1 cellular context compared by ENCODE assay signal in the genomic region with DNA sequence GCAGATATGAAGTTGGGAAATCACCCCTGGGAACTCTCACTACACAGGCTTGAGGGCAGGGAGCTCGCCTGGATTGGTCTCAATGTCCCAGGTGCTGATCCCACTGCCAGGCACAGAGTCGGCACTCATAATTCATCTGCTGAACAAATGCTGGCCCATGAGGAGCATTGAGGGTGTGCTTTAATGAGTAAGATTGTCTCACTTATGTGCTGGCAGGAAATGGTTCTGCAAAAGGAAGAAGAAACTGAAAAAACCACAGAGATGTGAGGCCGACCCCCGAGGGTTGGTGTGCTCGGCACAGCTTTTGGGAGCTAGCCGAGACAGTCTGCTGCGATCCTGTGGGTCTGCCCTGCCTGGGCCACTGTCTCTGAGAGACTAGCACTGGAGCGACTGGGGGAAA.
TF ChIP-seq lines count a peak whose summit lies in the region.

No MANE protein-coding gene starts in this region.

TF ChIP-seq in K562, 482 proteins besides CTCF, POLR2A, EP300 and RAD21:
- TF ChIP-seq BCL6 (CRISPR knock-in tag; IDR thresholded peaks at IDR 0.05) (no peak), ZBTB49 (CRISPR knock-in tag; IDR thresholded peaks at IDR 0.05; ENCODE audit: borderline replicate concordance) (no peak), MEIS2 (IDR thresholded peaks at IDR 0.05; ENCODE audit: partially characterized antibody) (no peak), KHSRP (IDR thresholded peaks at IDR 0.05) (no peak), CSDE1 (IDR thresholded peaks at IDR 0.05) (no peak), RNF2 (IDR thresholded peaks at IDR 0.05) (no peak), RFX5 (IDR thresholded peaks at IDR 0.05; ENCODE audit: low read depth, low read length) (no peak), NR1H2 (CRISPR knock-in tag; IDR thresholded peaks at IDR 0.05) (no peak), SNRNP70 (optimal IDR thresholded peaks at IDR 0.05; ENCODE audit: low read depth, low read length) (no peak), MYNN (IDR thresholded peaks at IDR 0.05) (no peak), MYNN (CRISPR knock-in tag; IDR thresholded peaks at IDR 0.05) (no peak), ZBTB1 (CRISPR knock-in tag; IDR thresholded peaks at IDR 0.05; ENCODE audit: borderline replicate concordance, low read depth) (no peak), ILK (tag; IDR thresholded peaks at IDR 0.05; ENCODE audit: borderline replicate concordance, low read depth) (no peak)
- TF ChIP-seq, protein P1, sequence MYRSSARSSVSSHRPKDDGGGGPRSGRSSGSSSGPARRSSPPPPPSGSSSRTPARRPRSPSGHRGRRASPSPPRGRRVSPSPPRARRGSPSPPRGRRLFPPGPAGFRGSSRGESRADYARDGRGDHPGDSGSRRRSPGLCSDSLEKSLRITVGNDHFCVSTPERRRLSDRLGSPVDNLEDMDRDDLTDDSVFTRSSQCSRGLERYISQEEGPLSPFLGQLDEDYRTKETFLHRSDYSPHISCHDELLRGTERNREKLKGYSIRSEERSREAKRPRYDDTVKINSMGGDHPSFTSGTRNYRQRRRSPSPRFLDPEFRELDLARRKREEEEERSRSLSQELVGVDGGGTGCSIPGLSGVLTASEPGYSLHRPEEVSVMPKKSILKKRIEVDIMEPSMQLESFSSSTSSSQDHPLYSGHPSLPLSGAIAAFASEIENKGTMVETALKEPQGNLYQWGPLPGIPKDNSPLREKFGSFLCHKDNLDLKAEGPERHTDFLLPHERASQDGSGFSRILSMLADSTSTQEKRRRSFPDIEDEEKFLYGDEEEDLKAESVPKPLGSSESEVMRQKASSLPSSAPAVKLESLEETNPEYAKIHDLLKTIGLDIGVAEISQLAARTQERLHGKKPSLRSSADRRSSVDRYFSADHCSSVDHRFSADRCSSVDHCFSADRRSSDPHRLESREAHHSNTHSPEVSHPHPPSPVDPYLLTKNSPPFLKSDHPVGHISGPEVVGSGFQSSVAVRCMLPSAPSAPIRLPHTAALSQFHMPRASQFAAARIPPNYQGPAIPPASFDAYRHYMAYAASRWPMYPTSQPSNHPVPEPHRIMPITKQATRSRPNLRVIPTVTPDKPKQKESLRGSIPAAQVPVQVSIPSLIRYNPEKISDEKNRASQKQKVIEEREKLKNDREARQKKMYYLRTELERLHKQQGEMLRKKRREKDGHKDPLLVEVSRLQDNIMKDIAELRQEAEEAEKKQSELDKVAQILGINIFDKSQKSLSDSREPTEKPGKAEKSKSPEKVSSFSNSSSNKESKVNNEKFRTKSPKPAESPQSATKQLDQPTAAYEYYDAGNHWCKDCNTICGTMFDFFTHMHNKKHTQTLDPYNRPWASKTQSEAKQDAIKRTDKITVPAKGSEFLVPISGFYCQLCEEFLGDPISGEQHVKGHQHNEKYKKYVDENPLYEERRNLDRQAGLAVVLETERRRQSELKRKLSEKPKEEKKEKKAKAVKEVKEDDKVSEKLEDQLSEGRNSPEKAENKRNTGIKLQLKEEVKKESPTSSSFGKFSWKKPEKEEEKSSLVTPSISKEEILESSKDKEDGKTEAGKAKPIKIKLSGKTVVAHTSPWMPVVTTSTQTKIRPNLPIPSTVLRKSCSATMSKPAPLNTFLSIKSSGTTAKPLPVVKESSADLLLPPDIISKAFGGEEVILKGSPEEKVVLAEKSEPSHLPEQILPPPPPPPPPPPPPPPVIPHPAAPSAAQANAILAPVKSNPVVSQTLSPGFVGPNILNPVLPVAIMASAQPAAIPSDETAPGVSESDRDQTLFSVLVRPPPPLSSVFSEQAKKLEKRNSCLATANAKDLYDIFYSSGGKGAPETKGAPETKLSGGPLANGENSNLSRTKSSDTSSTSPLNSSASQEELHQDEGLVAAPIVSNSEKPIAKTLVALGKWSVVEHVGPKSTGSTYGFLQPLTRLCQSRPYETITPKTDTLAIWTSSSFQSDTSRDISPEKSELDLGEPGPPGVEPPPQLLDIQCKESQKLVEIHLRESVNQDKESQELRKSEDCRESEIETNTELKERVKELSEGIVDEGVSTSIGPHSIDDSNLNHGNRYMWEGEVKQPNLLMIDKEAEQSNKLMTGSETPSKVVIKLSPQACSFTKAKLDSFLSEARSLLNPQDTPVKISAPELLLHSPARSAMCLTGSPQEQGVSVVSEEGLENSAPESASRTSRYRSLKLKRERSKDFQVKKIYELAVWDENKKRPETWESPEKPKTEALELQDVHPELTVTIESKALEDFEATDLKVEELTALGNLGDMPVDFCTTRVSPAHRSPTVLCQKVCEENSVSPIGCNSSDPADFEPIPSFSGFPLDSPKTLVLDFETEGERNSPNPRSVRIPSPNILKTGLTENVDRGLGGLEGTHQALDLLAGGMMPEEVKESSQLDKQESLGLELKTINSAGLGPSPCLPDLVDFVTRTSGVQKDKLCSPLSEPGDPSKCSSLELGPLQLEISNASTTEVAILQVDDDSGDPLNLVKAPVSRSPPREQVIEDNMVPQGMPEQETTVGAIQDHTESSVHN (IDR thresholded peaks at IDR 0.05; ENCODE audit: borderline replicate concordance in 1 of 2, low read depth in 1 of 2): no peak
- TF ChIP-seq, protein P2, sequence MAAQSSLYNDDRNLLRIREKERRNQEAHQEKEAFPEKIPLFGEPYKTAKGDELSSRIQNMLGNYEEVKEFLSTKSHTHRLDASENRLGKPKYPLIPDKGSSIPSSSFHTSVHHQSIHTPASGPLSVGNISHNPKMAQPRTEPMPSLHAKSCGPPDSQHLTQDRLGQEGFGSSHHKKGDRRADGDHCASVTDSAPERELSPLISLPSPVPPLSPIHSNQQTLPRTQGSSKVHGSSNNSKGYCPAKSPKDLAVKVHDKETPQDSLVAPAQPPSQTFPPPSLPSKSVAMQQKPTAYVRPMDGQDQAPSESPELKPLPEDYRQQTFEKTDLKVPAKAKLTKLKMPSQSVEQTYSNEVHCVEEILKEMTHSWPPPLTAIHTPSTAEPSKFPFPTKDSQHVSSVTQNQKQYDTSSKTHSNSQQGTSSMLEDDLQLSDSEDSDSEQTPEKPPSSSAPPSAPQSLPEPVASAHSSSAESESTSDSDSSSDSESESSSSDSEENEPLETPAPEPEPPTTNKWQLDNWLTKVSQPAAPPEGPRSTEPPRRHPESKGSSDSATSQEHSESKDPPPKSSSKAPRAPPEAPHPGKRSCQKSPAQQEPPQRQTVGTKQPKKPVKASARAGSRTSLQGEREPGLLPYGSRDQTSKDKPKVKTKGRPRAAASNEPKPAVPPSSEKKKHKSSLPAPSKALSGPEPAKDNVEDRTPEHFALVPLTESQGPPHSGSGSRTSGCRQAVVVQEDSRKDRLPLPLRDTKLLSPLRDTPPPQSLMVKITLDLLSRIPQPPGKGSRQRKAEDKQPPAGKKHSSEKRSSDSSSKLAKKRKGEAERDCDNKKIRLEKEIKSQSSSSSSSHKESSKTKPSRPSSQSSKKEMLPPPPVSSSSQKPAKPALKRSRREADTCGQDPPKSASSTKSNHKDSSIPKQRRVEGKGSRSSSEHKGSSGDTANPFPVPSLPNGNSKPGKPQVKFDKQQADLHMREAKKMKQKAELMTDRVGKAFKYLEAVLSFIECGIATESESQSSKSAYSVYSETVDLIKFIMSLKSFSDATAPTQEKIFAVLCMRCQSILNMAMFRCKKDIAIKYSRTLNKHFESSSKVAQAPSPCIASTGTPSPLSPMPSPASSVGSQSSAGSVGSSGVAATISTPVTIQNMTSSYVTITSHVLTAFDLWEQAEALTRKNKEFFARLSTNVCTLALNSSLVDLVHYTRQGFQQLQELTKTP (IDR thresholded peaks at IDR 0.05; ENCODE audit: low read depth in 1 of 2, partially characterized antibody in 2 of 2): no peak
- TF ChIP-seq, protein P3, sequence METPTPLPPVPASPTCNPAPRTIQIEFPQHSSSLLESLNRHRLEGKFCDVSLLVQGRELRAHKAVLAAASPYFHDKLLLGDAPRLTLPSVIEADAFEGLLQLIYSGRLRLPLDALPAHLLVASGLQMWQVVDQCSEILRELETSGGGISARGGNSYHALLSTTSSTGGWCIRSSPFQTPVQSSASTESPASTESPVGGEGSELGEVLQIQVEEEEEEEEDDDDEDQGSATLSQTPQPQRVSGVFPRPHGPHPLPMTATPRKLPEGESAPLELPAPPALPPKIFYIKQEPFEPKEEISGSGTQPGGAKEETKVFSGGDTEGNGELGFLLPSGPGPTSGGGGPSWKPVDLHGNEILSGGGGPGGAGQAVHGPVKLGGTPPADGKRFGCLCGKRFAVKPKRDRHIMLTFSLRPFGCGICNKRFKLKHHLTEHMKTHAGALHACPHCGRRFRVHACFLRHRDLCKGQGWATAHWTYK (CRISPR knock-in tag; IDR thresholded peaks at IDR 0.05): no peak
- TF ChIP-seq, protein P4, sequence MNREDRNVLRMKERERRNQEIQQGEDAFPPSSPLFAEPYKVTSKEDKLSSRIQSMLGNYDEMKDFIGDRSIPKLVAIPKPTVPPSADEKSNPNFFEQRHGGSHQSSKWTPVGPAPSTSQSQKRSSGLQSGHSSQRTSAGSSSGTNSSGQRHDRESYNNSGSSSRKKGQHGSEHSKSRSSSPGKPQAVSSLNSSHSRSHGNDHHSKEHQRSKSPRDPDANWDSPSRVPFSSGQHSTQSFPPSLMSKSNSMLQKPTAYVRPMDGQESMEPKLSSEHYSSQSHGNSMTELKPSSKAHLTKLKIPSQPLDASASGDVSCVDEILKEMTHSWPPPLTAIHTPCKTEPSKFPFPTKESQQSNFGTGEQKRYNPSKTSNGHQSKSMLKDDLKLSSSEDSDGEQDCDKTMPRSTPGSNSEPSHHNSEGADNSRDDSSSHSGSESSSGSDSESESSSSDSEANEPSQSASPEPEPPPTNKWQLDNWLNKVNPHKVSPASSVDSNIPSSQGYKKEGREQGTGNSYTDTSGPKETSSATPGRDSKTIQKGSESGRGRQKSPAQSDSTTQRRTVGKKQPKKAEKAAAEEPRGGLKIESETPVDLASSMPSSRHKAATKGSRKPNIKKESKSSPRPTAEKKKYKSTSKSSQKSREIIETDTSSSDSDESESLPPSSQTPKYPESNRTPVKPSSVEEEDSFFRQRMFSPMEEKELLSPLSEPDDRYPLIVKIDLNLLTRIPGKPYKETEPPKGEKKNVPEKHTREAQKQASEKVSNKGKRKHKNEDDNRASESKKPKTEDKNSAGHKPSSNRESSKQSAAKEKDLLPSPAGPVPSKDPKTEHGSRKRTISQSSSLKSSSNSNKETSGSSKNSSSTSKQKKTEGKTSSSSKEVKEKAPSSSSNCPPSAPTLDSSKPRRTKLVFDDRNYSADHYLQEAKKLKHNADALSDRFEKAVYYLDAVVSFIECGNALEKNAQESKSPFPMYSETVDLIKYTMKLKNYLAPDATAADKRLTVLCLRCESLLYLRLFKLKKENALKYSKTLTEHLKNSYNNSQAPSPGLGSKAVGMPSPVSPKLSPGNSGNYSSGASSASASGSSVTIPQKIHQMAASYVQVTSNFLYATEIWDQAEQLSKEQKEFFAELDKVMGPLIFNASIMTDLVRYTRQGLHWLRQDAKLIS (CRISPR knock-in tag; IDR thresholded peaks at IDR 0.05): no peak
- TF ChIP-seq, protein P5, sequence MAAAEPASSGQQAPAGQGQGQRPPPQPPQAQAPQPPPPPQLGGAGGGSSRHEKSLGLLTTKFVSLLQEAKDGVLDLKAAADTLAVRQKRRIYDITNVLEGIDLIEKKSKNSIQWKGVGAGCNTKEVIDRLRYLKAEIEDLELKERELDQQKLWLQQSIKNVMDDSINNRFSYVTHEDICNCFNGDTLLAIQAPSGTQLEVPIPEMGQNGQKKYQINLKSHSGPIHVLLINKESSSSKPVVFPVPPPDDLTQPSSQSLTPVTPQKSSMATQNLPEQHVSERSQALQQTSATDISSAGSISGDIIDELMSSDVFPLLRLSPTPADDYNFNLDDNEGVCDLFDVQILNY (CRISPR knock-in tag; IDR thresholded peaks at IDR 0.05): no peak
TF ChIP-seq in K562: peak in this region for 0.
